In the genomic region with DNA sequence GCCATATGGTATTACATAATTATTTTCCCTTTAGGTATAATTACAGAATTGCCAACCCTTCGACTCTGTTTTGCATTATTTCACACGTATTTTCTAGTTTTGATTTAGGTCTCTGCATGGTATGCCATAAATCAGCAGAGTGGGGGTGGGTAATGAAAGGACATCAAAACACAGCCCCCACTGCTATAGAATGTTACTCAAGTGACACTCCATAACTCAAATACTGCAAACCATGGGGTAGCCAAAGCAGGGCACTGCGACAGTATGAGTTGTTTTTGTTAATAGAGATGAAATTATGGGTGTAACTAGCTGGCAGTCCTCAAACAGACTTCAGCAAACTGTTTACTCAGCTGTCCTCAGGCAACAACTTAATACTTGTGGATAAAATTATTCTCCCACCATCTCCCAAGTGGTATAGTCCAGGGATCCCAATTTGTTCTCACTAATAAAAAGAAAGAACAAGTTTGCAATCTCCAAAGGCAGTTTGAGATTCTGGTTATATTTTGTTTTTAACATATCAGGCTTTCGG, we compare ENCODE assay signal across 24 cellular contexts.
DNase-seq lines count a peak whose midpoint lies in the region; ATAC-seq, FAIRE-seq and TF ChIP-seq lines count a peak whose summit lies in the region.
"Had no signal": no experiment of that assay in that cellular context is flagged by ENCODE, and none has a peak within 500 bp of the region (broad histone marks: within the 10 kb centered on the region; RNA-seq: fewer than 3 reads in every experiment).

No MANE protein-coding gene starts in this region.

- H3K36me3 ChIP-seq in pancreas: no peaks in the 10 kb centered on the region
- H3K36me3 ChIP-seq in stomach: no peaks in the 10 kb centered on the region
- H3K36me3 ChIP-seq: BE2C, cardiac muscle cell, right lobe of liver had no signal

- TF ChIP-seq POLR2A in stomach (IDR thresholded peaks at IDR 0.05): no peak

- H3K27ac ChIP-seq in pancreas (peak overlapping the region in 2 of 4 donors; percentile 10 to 45), stomach (no peak overlapping the region)
- H3K27ac ChIP-seq: cardiac muscle cell, right lobe of liver, testis, VCaP had no signal

- DNase-seq in HEK293T (ENCODE audit: extremely low spot score) (no peak), NCI-H1694 (lab: John Stamatoyannopoulos, UW) (peak; percentile 56), SHP77 (lab: John Stamatoyannopoulos, UW) (peak; percentile 95 to 97), pancreas (no peak), stomach (no peak)
- DNase-seq: activated CD8-positive, alpha-beta T cell treated with anti-CD3 and anti-CD28 coated beads for 36 hours; activated naive CD8-positive, alpha-beta T cell treated with anti-CD3 and anti-CD28 coated beads, Interleukin-2, amount 50 U/mL, for 24 hours; activated T-cell treated with anti-CD3 and anti-CD28 coated beads, Interleukin-2, amount 50 U/mL, for 72 hours; BE2C; DMS79; effector CD4-positive, alpha-beta T cell; islet precursor cell; midbrain; NCI-H524; nucleus accumbens; right lobe of liver; stimulated activated CD4-positive, alpha-beta T cell treated with anti-CD3 and anti-CD28 coated beads, Interleukin-4, amount 100 ng/mL, for 24 hours; stimulated activated CD8-positive, alpha-beta memory T cell treated with anti-CD3 and anti-CD28 coated beads, Interleukin-4, amount 100 ng/mL, for 48 hours; testis had no signal

- 49 to 50% methylated on average over 4 of the region's 4 CpGs for WGBS in pancreas, 2 donors
- WGBS in stomach, 5 donors: 66 to 79% (median 77%) methylated on average over 4 of the region's 4 CpGs

- POLR2A ChIA-PET in HEK293T (lab: Yijun Ruan, JAX): no interaction called here

- intact Hi-C loops in pancreas (cut with DNase I): no loop called here
- intact Hi-C loops in stomach (cut with DNase I; ENCODE audit: low total_unique reads): no loop called here

- ATAC-seq in pancreas: peak; percentile 38 to 72 (median 58)
- no peak for ATAC-seq in HG03135 (IDR thresholded peaks at IDR 0.05; ENCODE audit: unreplicated experiment)
- no peak for ATAC-seq in esophagus mucosa
- ATAC-seq: activated CD8-positive, alpha-beta T cell treated with anti-CD3 and anti-CD28 coated beads for 36 hours; activated naive CD8-positive, alpha-beta T cell treated with anti-CD3 and anti-CD28 coated beads, Interleukin-2, amount 50 U/mL, for 24 hours; activated T-cell treated with anti-CD3 and anti-CD28 coated beads, Interleukin-2, amount 50 U/mL, for 72 hours; right lobe of liver had no signal

- H3K4me1 ChIP-seq in pancreas (peaks cover 6 to 12% (median 12%) of the 10 kb centered on the region in 3 donors), stomach (peaks cover 0 to 6% (median 0%) of the 10 kb centered on the region in 4 donors)
- H3K4me1 ChIP-seq: BE2C, right lobe of liver, testis had no signal

- H3K27me3 ChIP-seq in pancreas: no peaks in the 10 kb centered on the region
- H3K27me3 ChIP-seq in stomach: no peaks in the 10 kb centered on the region
- H3K27me3 ChIP-seq: BE2C, cardiac muscle cell, right lobe of liver, testis had no signal

- TF ChIP-seq CTCF in pancreas (IDR thresholded peaks at IDR 0.05) (no peak), stomach (IDR thresholded peaks at IDR 0.05) (no peak)

- H3K9me3 ChIP-seq in pancreas: no peaks in the 10 kb centered on the region
- no peaks in the 10 kb centered on the region for H3K9me3 ChIP-seq in stomach
- H3K9me3 ChIP-seq: BE2C, right lobe of liver, testis had no signal

- TF ChIP-seq EP300 in stomach (IDR thresholded peaks at IDR 0.05): no peak

- H3K4me3 ChIP-seq in pancreas: no peak overlapping the region
- no peak overlapping the region for H3K4me3 ChIP-seq in stomach
- H3K4me3 ChIP-seq: cardiac muscle cell, right lobe of liver, testis had no signal

- CTCF ChIA-PET in HEK293T (lab: Yijun Ruan, JAX): interaction anchor here (0.7 kb wide), 1 partner anchor 232 kb away, joined by 5 read pairs; no protein-coding TSS in a partner anchor

- no peak for FAIRE-seq in pancreas (lab: Jason Lieb, UNC)
- FAIRE-seq: GM18507 had no signal

TF ChIP-seq in HEK293T, 16 proteins besides CTCF, POLR2A, EP300 and RAD21:
- no peak for TF ChIP-seq SUZ12 (IDR thresholded peaks at IDR 0.05)
- TF ChIP-seq, protein P1, sequence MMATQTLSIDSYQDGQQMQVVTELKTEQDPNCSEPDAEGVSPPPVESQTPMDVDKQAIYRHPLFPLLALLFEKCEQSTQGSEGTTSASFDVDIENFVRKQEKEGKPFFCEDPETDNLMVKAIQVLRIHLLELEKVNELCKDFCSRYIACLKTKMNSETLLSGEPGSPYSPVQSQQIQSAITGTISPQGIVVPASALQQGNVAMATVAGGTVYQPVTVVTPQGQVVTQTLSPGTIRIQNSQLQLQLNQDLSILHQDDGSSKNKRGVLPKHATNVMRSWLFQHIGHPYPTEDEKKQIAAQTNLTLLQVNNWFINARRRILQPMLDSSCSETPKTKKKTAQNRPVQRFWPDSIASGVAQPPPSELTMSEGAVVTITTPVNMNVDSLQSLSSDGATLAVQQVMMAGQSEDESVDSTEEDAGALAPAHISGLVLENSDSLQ (IDR thresholded peaks at IDR 0.05): peak; percentile 77

Comparison
In these comparisons a context has a peak if more than half of its experiments do, and no peak if none do; other contexts are left out.
1. DNase-seq: peak in NCI-H1694 (single experiment) and SHP77 (2 of 2); none in HEK293T (single experiment), pancreas (0 of 6) and stomach (single experiment).
2. ATAC-seq: peak in pancreas (4 of 4); none in HG03135 (single experiment) and esophagus mucosa (single experiment).